ENCODE assay signal across 10 cellular contexts in the genomic region with DNA sequence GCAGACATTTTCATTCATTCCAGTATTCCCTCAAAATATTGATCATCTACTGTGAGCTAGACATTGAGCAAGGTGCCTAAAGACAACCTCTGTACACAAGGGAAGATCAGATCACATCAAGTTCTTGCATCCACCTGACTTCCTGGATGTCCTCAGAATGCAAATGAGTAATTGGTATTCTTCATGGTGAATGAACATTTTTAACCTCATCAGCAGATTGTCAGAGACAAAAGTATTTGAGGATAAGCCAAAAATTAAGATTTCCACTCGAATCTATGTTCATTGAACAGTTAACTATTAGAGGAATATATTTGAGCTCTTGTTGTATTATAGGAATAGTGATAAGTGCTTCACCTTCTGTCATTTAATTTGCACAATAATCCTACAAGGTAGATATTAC. TPM values are rescaled to one million over a fixed set of nuclear protein-coding genes. Genes with fewer than 3 reads are reported as not detected.
A peak's percentile ranks its signal among the peaks of the same experiment; 100 is the strongest.
DNase-seq lines count a peak whose midpoint lies in the region; ATAC-seq and TF ChIP-seq lines count a peak whose summit lies in the region.
"Had no signal": no experiment of that assay in that cellular context is flagged by ENCODE, and none has a peak within 500 bp of the region (broad histone marks: within the 10 kb centered on the region; RNA-seq: fewer than 3 reads in every experiment).

No MANE protein-coding gene starts in this region.

- H3K9me3 ChIP-seq in NT2/D1 (ENCODE audit: insufficient read depth, low read length) (no peaks in the 10 kb centered on the region), osteoblast (ENCODE audit: low read depth, low read length) (no peaks in the 10 kb centered on the region), tibial artery (no peaks in the 10 kb centered on the region)
- H3K9me3 ChIP-seq: thyroid gland had no signal

- H3K36me3 ChIP-seq in NT2/D1 (ENCODE audit: insufficient read depth, insufficient read length, low read length) (peaks cover 46% of the 10 kb centered on the region), osteoblast (ENCODE audit: insufficient read depth, low read length) (peaks cover 46% of the 10 kb centered on the region), tibial artery (peaks cover 12 to 31% (median 19%) of the 10 kb centered on the region in 3 donors)

- no peak overlapping the region for H3K9ac ChIP-seq in NT2/D1 (ENCODE audit: insufficient read length, low read depth)

- H3K27me3 ChIP-seq in NT2/D1 (ENCODE audit: insufficient read depth, insufficient read length): no peaks in the 10 kb centered on the region
- H3K27me3 ChIP-seq in osteoblast (ENCODE audit: insufficient read depth, low read length): no peaks in the 10 kb centered on the region
- H3K27me3 ChIP-seq in tibial artery: no peaks in the 10 kb centered on the region
- H3K27me3 ChIP-seq: thyroid gland had no signal

- H3K27me3 Mint-ChIP-seq in effector memory CD8-positive, alpha-beta T cell: no peaks in the 10 kb centered on the region

- H3K27ac ChIP-seq in osteoblast (ENCODE audit: low read depth, low read length): peak overlapping the region; percentile 96
- peak overlapping the region in 1 of 2 donors; percentile 92 for H3K27ac ChIP-seq in tibial artery

- H3K4me1 ChIP-seq in NT2/D1 (ENCODE audit: insufficient read depth, insufficient read length) (no peaks in the 10 kb centered on the region), osteoblast (ENCODE audit: insufficient read depth, low read length) (peaks cover 24% of the 10 kb centered on the region), tibial artery (peaks cover 0 to 19% (median 13%) of the 10 kb centered on the region in 4 donors)

- H3K4me3 ChIP-seq in GM08714 (ENCODE audit: low read length) (peak overlapping the region; percentile 76), NT2/D1 (ENCODE audit: insufficient read length, low read depth) (peak overlapping the region; percentile 72), osteoblast (ENCODE audit: insufficient read depth, low read length) (peak overlapping the region; percentile 88), tibial artery (peak overlapping the region in 1 of 2 donors; percentile 86)

- no peaks in the 10 kb centered on the region for H4K20me1 ChIP-seq in osteoblast (ENCODE audit: insufficient read depth, low read length)

- no peak for ATAC-seq in effector memory CD8-positive, alpha-beta T cell (replicated peaks)
- ATAC-seq in GM19397 (IDR thresholded peaks at IDR 0.05; ENCODE audit: unreplicated experiment) (no peak), GM18873 (IDR thresholded peaks at IDR 0.05; ENCODE audit: low FRiP score, unreplicated experiment) (no peak)

- peak overlapping the region; percentile 97 to 99 for H3K27ac Mint-ChIP-seq in effector memory CD8-positive, alpha-beta T cell

- intact Hi-C loops in tibial artery (cut with DNase I; ENCODE audit: low total_unique reads): no loop called here

- peak overlapping the region; percentile 20 for H2AFZ ChIP-seq in osteoblast (ENCODE audit: low read length)

- peaks cover 56% of the 10 kb centered on the region for H3K79me2 ChIP-seq in osteoblast (ENCODE audit: insufficient read depth, low read length)

- DNase-seq in NT2/D1 (ENCODE audit: low read depth, low spot score): no peak
- no peak for DNase-seq in effector memory CD8-positive, alpha-beta T cell
- DNase-seq in osteoblast (ENCODE audit: insufficient read length, low spot score, missing footprints): no peak
- DNase-seq in OCI-M2 (lab: John Stamatoyannopoulos, UW; ENCODE audit: unreplicated experiment): no peak
- DNase-seq in tibial artery: no peak
- DNase-seq: cortex of kidney, thyroid gland had no signal

- peaks cover 20 to 40% of the 10 kb centered on the region in 2 donors for H3K4me1 Mint-ChIP-seq in effector memory CD8-positive, alpha-beta T cell (ENCODE audit: low read depth in 2 of 2)

- no peaks in the 10 kb centered on the region for H3K9me3 Mint-ChIP-seq in effector memory CD8-positive, alpha-beta T cell

- H3K4me3 Mint-ChIP-seq in effector memory CD8-positive, alpha-beta T cell: peak overlapping the region; percentile 89 to 97

- H3K4me2 ChIP-seq in osteoblast (ENCODE audit: insufficient read depth, low read length): peak overlapping the region; percentile 79

- H3K36me3 Mint-ChIP-seq in effector memory CD8-positive, alpha-beta T cell (ENCODE audit: insufficient read depth): peaks cover 47% of the 10 kb centered on the region

- TF ChIP-seq CTCF in osteoblast (IDR thresholded peaks at IDR 0.05; ENCODE audit: extremely low read depth, low read depth, low read length) (no peak), tibial artery (IDR thresholded peaks at IDR 0.05) (no peak)

RNA-seq across cellular contexts. Expression of gene SMARCAD1, which starts 1.3 kb away (rescaled TPM):
- total RNA-seq in osteoblast: 38.7 and 41.3 TPM in 2 replicates
